11 cellular contexts compared by ENCODE assay signal in the genomic region with DNA sequence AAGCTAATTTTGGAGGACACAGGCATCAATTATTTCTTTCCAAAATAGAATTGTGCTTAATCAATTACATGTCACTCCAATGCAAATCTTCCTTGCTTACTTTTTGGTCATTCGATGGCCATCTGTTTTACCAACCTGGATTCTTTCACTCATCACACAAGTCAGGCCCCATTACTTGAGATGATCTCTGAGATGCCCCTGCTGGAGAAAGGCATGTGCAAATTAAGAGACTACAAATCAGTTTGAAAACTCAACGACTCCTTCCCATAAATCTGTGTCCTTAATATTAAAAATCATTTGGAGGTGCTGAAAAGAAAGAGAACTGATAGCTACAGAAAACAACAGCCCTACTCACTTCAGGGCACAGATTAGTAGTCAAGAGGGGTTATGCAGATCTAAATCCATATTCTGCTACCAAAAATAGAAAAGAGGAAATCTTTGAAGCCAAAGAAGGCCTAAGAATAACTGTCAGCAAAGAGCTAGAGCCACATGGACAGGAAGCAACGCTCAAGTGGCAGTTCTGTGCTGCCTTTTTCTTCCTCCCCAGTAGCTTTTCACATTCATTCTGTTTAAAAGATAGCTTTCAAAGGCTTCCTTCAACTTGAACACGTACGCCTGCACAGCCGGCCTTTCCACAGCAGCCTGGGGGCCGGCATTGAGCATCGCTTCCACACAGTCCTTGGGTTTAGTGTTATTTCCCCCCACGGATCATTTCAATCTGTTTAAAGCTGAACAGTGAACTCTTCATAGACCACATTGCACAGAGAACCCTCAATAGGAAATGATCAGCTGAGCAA.
DNase-seq lines count a peak whose midpoint lies in the region; ATAC-seq and TF ChIP-seq lines count a peak whose summit lies in the region.
"Had no signal": no experiment of that assay in that cellular context is flagged by ENCODE, and none has a peak within 500 bp of the region (broad histone marks: within the 10 kb centered on the region; RNA-seq: fewer than 3 reads in every experiment).

No MANE protein-coding gene starts in this region.

- H3K27ac ChIP-seq in thymus (ENCODE audit: low read depth) (peak overlapping the region; percentile 94), stomach (peak overlapping the region in 1 of 5 donors; percentile 46)

- no peak for TF ChIP-seq EP300 in stomach (IDR thresholded peaks at IDR 0.05)

- H3K36me3 ChIP-seq in thymus (ENCODE audit: control insufficient read depth, insufficient read depth) (no peaks in the 10 kb centered on the region), stomach (no peaks in the 10 kb centered on the region)

- 15% methylated on average over 9 of the region's 9 CpGs for WGBS in thymus
- 68 to 69% (median 69%) methylated on average over 9 of the region's 9 CpGs for WGBS in stomach, 5 donors

- TF ChIP-seq CTCF in stomach (IDR thresholded peaks at IDR 0.05) = no peak

- H3K4me3 ChIP-seq in thymus (ENCODE audit: low read length) (no peak overlapping the region), stomach (no peak overlapping the region)

- H3K4me1 ChIP-seq in thymus (ENCODE audit: control insufficient read depth, insufficient read depth, low read length) (peaks cover 18% of the 10 kb centered on the region), stomach (peaks cover 0 to 21% (median 4%) of the 10 kb centered on the region in 4 donors)

- H3K4me3 Mint-ChIP-seq in T-helper 17 cell = peak overlapping the region; percentile 66
- H3K4me3 Mint-ChIP-seq: HFFc6 had no signal

- H3K9me3 ChIP-seq in T-helper 17 cell (ENCODE audit: control insufficient read depth, low read length, poor library complexity, severe bottlenecking) (no peaks in the 10 kb centered on the region), thymus (ENCODE audit: control insufficient read depth) (no peaks in the 10 kb centered on the region), stomach (no peaks in the 10 kb centered on the region)

- no peak for TF ChIP-seq POLR2A in stomach (IDR thresholded peaks at IDR 0.05)

- H3K36me3 Mint-ChIP-seq in T-helper 17 cell (ENCODE audit: low read depth) = no peaks in the 10 kb centered on the region

- peak overlapping the region; percentile 95 for H3K27ac Mint-ChIP-seq in T-helper 17 cell

- intact Hi-C loops in Right ventricle myocardium inferior (cut with DNase I) (no loop called here), cardiac septum (cut with DNase I) (no loop called here), left ventricle myocardium superior (cut with micrococcal nuclease) (no loop called here), stomach (cut with DNase I; ENCODE audit: low total_unique reads) (no loop called here)

- DNase-seq in Right ventricle myocardium inferior (ENCODE audit: missing footprints) = no peak
- no peak for DNase-seq in cardiac septum (ENCODE audit: low spot score)
- DNase-seq in T-helper 17 cell = no peak
- DNase-seq in left ventricle myocardium superior = no peak
- no peak for DNase-seq in activated gamma-delta T cell treated with Interleukin-2 at 50 U/mL for 16 hours
- DNase-seq in stomach = no peak
- no peak for DNase-seq in glomerular visceral epithelial cell (ENCODE audit: extremely low spot score)
- DNase-seq: HFFc6, kidney glomerular epithelial cell, PC-3 had no signal

- peaks cover 44% of the 10 kb centered on the region for H3K4me1 Mint-ChIP-seq in T-helper 17 cell

- H3K27me3 ChIP-seq in thymus (ENCODE audit: control insufficient read depth, insufficient read depth) (no peaks in the 10 kb centered on the region), stomach (no peaks in the 10 kb centered on the region)

- peak; percentile 57 for ATAC-seq in Right ventricle myocardium inferior
- ATAC-seq in T-helper 17 cell = peak; percentile 65
- peak; percentile 76 for ATAC-seq in left ventricle myocardium superior
- ATAC-seq: PC-3 had no signal

- H3K27me3 Mint-ChIP-seq in T-helper 17 cell = no peaks in the 10 kb centered on the region
